ENCODE assay signal across 8 cellular contexts in the genomic region with DNA sequence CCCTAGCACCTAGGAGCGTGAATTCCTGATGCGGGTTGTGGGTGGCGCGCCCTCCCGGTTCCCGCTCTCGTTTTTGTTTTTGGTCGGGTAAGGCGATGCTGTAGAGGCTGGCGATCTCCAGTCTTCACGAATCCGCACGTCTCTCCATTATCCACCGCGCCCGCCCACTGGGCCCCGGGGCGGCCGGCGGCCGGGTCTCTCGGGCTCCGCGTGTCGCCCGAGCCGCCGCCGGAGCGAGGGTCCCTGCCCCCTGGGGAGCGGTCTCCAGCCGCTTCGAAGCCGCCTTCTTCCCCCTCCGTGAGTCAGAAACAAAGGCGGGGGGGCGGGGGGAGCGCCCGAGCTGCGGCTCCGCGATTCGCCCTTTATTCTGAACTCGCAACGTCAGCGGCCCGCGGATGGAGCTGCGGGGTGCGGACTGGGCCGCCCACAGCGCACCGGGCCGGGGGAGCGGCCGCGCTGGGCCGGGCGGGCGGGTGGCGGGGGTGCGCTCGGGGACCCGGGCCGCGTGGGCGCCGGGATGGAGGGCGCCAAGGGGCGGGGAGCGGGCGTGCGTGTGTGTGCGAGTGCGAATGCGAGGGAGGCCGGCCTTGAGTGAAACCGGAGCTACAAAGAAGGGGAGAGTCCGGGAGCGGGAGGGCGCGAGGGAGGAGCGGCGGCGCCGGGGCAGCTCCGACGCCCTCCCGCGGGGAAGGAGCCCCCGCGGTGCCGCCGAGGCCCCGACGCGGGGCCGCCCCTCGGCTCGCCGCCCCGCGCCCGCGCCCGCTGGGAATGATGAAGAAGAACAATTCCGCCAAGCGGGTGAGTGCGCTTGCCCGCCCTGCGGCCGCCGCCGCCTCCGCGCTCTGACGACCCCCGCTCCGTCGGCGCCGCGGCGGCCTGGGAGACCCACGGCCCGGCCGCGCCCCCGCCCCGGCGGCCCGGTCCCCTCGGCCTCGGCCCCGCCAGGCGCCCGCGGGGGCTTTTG. TPM values are rescaled to one million over a fixed set of nuclear protein-coding genes. Genes with fewer than 3 reads are reported as not detected.
DNase-seq lines count a peak whose midpoint lies in the region; ATAC-seq and TF ChIP-seq lines count a peak whose summit lies in the region.

A gene with protein sequence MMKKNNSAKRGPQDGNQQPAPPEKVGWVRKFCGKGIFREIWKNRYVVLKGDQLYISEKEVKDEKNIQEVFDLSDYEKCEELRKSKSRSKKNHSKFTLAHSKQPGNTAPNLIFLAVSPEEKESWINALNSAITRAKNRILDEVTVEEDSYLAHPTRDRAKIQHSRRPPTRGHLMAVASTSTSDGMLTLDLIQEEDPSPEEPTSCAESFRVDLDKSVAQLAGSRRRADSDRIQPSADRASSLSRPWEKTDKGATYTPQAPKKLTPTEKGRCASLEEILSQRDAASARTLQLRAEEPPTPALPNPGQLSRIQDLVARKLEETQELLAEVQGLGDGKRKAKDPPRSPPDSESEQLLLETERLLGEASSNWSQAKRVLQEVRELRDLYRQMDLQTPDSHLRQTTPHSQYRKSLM (plus strand): TSS at position 427 of the 964 bp plus-strand sequence. CDS start 342 bp downstream, at position 769.

- peak within 1 kb of the TSS; percentile 79 for H3K27ac ChIP-seq in mesendoderm (ENCODE audit: low read depth, low read length)

- peak within 1 kb of the TSS; percentile 38 for H2BK15ac ChIP-seq in mesendoderm (replicated peaks; ENCODE audit: low read depth)

- H3K4me3 ChIP-seq in GM12864 (ENCODE audit: low read depth, low read length): peak within 1 kb of the TSS; percentile 96
- H3K4me3 ChIP-seq in mesendoderm (ENCODE audit: low read length): peak within 1 kb of the TSS; percentile 90

- H3K4ac ChIP-seq in mesendoderm (ENCODE audit: low read depth, low read length): peak within 1 kb of the TSS; percentile 98

- H3K23ac ChIP-seq in mesendoderm (ENCODE audit: low read length): no peak within 1 kb of the TSS

- peaks cover 1% of the 10 kb centered on the region for H3K36me3 ChIP-seq in mesendoderm (ENCODE audit: control insufficient read depth, insufficient read depth, low read length)

- H3K4me2 ChIP-seq in mesendoderm (ENCODE audit: low read length): peak within 1 kb of the TSS; percentile 91

- H3K4me1 Mint-ChIP-seq in effector memory CD8-positive, alpha-beta T cell (ENCODE audit: low read depth in 2 of 2): peaks cover 33 to 43% of the 10 kb centered on the region in 2 donors

- peak within 1 kb of the TSS; percentile 94 for H3K9ac ChIP-seq in mesendoderm (ENCODE audit: low read length)

- H2BK5ac ChIP-seq in mesendoderm (ENCODE audit: low read length): no peak within 1 kb of the TSS

- ATAC-seq in HG02798 (IDR thresholded peaks at IDR 0.05; ENCODE audit: poor library complexity, unreplicated experiment): peak; percentile 61
- ATAC-seq in effector memory CD8-positive, alpha-beta T cell (replicated peaks): peak; percentile 72

- peak within 1 kb of the TSS; percentile 96 for H2BK120ac ChIP-seq in mesendoderm (ENCODE audit: low read depth, low read length)

- no peaks in the 10 kb centered on the region for H3K27me3 ChIP-seq in mesendoderm (ENCODE audit: insufficient read depth, low read length, poor library complexity)

- H3K79me1 ChIP-seq in mesendoderm (ENCODE audit: low read length): peaks cover 25% of the 10 kb centered on the region

- peak within 1 kb of the TSS; percentile 97 for H3K27ac Mint-ChIP-seq in effector memory CD8-positive, alpha-beta T cell

- peak within 1 kb of the TSS; percentile 99 for H3K18ac ChIP-seq in mesendoderm (ENCODE audit: low read length)

- H3K4me3 Mint-ChIP-seq in effector memory CD8-positive, alpha-beta T cell: peak within 1 kb of the TSS; percentile 95 to 97

- H4K8ac ChIP-seq in mesendoderm (ENCODE audit: low read depth, low read length): no peak within 1 kb of the TSS

- H3K4me1 ChIP-seq in mesendoderm (ENCODE audit: control insufficient read depth, low read depth, low read length): peaks cover 7% of the 10 kb centered on the region

- H3K27me3 Mint-ChIP-seq in effector memory CD8-positive, alpha-beta T cell: no peaks in the 10 kb centered on the region

- DNase-seq in GM12864 (ENCODE audit: low read depth) (no peak), NCI-H460 (ENCODE audit: extremely low read depth, low read depth) (peak; percentile 61), mesendoderm (peak; percentile 55), cerebellar nuclear complex (lab: John Stamatoyannopoulos, UW) (no peak)
- peak; percentile 43 to 51 (median 50) for DNase-seq in activated CD8-positive, alpha-beta memory T cell treated with anti-CD3 and anti-CD28 coated beads for 48 hours (ENCODE audit: low read depth in 2 of 3, low spot score in 2 of 3)
- peak; percentile 57 to 63 (median 63) for DNase-seq in effector memory CD8-positive, alpha-beta T cell
- DNase-seq in stimulated activated CD8-positive, alpha-beta memory T cell treated with anti-CD3 and anti-CD28 coated beads, Interleukin-15, amount 100 ng/mL, for 24 hours (ENCODE audit: low read depth): peak; percentile 65

- H2AK5ac ChIP-seq in mesendoderm (ENCODE audit: low read length): no peak within 1 kb of the TSS

- no peak for TF ChIP-seq CTCF in GM12864 (IDR thresholded peaks at IDR 0.05; ENCODE audit: low read depth, low read length, missing control alignments)

- peaks cover 34% of the 10 kb centered on the region for H3K36me3 Mint-ChIP-seq in effector memory CD8-positive, alpha-beta T cell (ENCODE audit: insufficient read depth)

- H3K79me2 ChIP-seq in mesendoderm (ENCODE audit: control insufficient read depth, insufficient read depth, low read length): peaks cover 17% of the 10 kb centered on the region

- H4K5ac ChIP-seq in mesendoderm (ENCODE audit: low read length): no peak within 1 kb of the TSS

- WGBS in mesendoderm (ENCODE audit: extremely low coverage, insufficient coverage, low lambda C conversion rate): no CpG with 5 or more reads among the region's 138 CpGs

- no peaks in the 10 kb centered on the region for H3K9me3 Mint-ChIP-seq in effector memory CD8-positive, alpha-beta T cell

- peak within 1 kb of the TSS; percentile 91 for H3K56ac ChIP-seq in mesendoderm (ENCODE audit: low read length)

RNA-seq across cellular contexts. Expression of the gene that starts here (rescaled TPM):
- total RNA-seq in NCI-H460 (2014; rRNA removed; shearing (Covaris generic)): 6.7 and 10.1 TPM in 2 replicates
- 4.2 and 9.9 TPM in 2 replicates for polyA plus RNA-seq in NCI-H460 (2014; cell fraction: nucleus; rRNA removed)
- 44.0 TPM for polyA plus RNA-seq in mesendoderm (2013, experiment 1 of 2)
- polyA plus RNA-seq in mesendoderm (2013, experiment 2 of 2): 44.5 TPM

Comparison
In these comparisons a context has a peak if more than half of its experiments do, and no peak if none do; other contexts are left out.
1. DNase-seq: peak in NCI-H460 (single experiment), activated CD8-positive, alpha-beta memory T cell treated with anti-CD3 and anti-CD28 coated beads for 48 hours (3 of 3), effector memory CD8-positive, alpha-beta T cell (3 of 3), mesendoderm (single experiment) and stimulated activated CD8-positive, alpha-beta memory T cell treated with anti-CD3 and anti-CD28 coated beads, Interleukin-15, amount 100 ng/mL, for 24 hours (single experiment); none in GM12864 (single experiment) and cerebellar nuclear complex (0 of 2).